ENCODE assay signal across 8 cellular contexts in genomic region chr2:183867206-183867605, GRCh38.
"Had no signal": no experiment of that assay in that cellular context is flagged by ENCODE, and none has a peak within 500 bp of the region (broad histone marks: within the 10 kb centered on the region; RNA-seq: fewer than 3 reads in every experiment).

No MANE protein-coding gene starts in this region.

- ATAC-seq: GM23338, HCT116 had no signal

- DNase-seq: GM23248, GOT3, H7, H9, HFFc6 had no signal

- H3K27ac ChIP-seq: GM23248 had no signal

- H3K4me2 ChIP-seq: GM23338 had no signal

- H3K9me3 ChIP-seq: HAP-1 had no signal

- H3K9ac ChIP-seq: GM23248 had no signal

- H3K4me3 ChIP-seq: GM23248, GM23338, HAP-1 had no signal

- H3K36me3 ChIP-seq: HAP-1 had no signal

- H2AFZ ChIP-seq: GM23248, GM23338 had no signal

- H3K4me1 ChIP-seq: HAP-1 had no signal
